ENCODE assay signal across 8 cellular contexts in genomic region chr9:131398204-131398603, GRCh38. TPM values are rescaled to one million over a fixed set of nuclear protein-coding genes. Genes with fewer than 3 reads are reported as not detected.
DNase-seq lines count a peak whose midpoint lies in the region; ATAC-seq, FAIRE-seq and TF ChIP-seq lines count a peak whose summit lies in the region.

No MANE protein-coding gene starts in this region.

- FAIRE-seq in GM12891 (lab: Jason Lieb, UNC) (peak; percentile 91), GM12878 (lab: Jason Lieb, UNC) (peak; percentile 80)

- DNase-seq in GM12891 (ENCODE audit: insufficient read length, low spot score) (peak; percentile 39), OCI-LY7 (ENCODE audit: low spot score) (peak; percentile 75), GM12878 (ENCODE audit: low read depth, low spot score) (peak; percentile 64), NAMALWA (ENCODE audit: low spot score) (no peak), NCI-H2227 treated with DMSO at 0.1 percent for 48 hours (lab: John Stamatoyannopoulos, UW) (no peak), Ammon's horn (ENCODE audit: low spot score) (no peak)
- peak; percentile 37 to 88 (median 66) for DNase-seq in naive thymus-derived CD8-positive, alpha-beta T cell

- H3K4me2 ChIP-seq in OCI-LY7 (ENCODE audit: low read length) = peak overlapping the region; percentile 98
- H3K4me2 ChIP-seq in GM12878 (ENCODE audit: control insufficient read depth, insufficient read depth) = peak overlapping the region; percentile 97

- no peaks in the 10 kb centered on the region for H3K9me3 Mint-ChIP-seq in naive thymus-derived CD8-positive, alpha-beta T cell

- SMC1A ChIA-PET in GM12878 (lab: Charles Lee; ENCODE audit: uncharacterized antibody, unreplicated experiment) = interaction anchor here (0.8 to 1.0 kb wide), 2 partner anchors 13 to 26 kb away, joined by 3 read pairs; no protein-coding TSS in a partner anchor

- H3K9me2 ChIP-seq in OCI-LY7 (ENCODE audit: insufficient read depth, low read length) = no peaks in the 10 kb centered on the region

- H3K79me2 ChIP-seq in OCI-LY7 (ENCODE audit: insufficient read depth, low read depth, low read length) (peaks cover 87% of the 10 kb centered on the region), GM12878 (ENCODE audit: control insufficient read depth, insufficient read depth, low read length) (peaks cover 83% of the 10 kb centered on the region)

- in situ Hi-C loops in GM12878 (cut with MboI) = no loop called here

- POLR2A ChIA-PET in OCI-LY7 (lab: Charles Lee) = interaction anchor here (0.6 to 0.9 kb wide), 2 partner anchors 8 to 59 kb away, joined by 3 read pairs; no protein-coding TSS in a partner anchor
- POLR2A ChIA-PET in GM12878 (lab: Charles Lee) = interaction anchor here (0.9 to 2.6 kb wide), 2 partner anchors 9 to 25 kb away, joined by 3 to 16 read pairs; no protein-coding TSS in a partner anchor
- POLR2A ChIA-PET in naive thymus-derived CD8-positive, alpha-beta T cell (lab: Charles Lee) = interaction anchor here (0.7 to 5.7 kb wide), 20 partner anchors 9 to 344 kb away, joined by 3 to 73 read pairs (median 4); no protein-coding TSS in a partner anchor

- RAD21 ChIA-PET in GM12878 (lab: Charles Lee; ENCODE audit: unreplicated experiment) = interaction anchor here (1.3 to 4.3 kb wide), 2 partner anchors 25 to 32 kb away, joined by 5 to 14 read pairs; no protein-coding TSS in a partner anchor

- H4K20me1 ChIP-seq in OCI-LY7 (ENCODE audit: insufficient read depth, low read length) (peaks cover 51% of the 10 kb centered on the region), GM12878 (ENCODE audit: control insufficient read depth, insufficient read depth) (peaks cover 36% of the 10 kb centered on the region)

- H3K36me3 ChIP-seq in OCI-LY7 (ENCODE audit: insufficient read depth, low read length) (peaks cover 49% of the 10 kb centered on the region), GM12878 (ENCODE audit: control insufficient read depth in 2 of 2, insufficient read depth in 2 of 2, low read length in 1 of 2) (peaks cover 0 to 5% of the 10 kb centered on the region in 2 experiments; a peak in 2 of 4 replicates)

- H3K9ac ChIP-seq in GM12878 (ENCODE audit: control insufficient read depth, insufficient read depth, low read length) = peak overlapping the region; percentile 64

- no peak for TF ChIP-seq CTCF in OCI-LY7 (conservative IDR thresholded peaks at IDR 0.05; ENCODE audit: low read length)
- TF ChIP-seq CTCF in GM12878 (IDR thresholded peaks at IDR 0.05 in 2 of 3, conservative IDR thresholded peaks at IDR 0.05 in 1 of 3; ENCODE audit: control insufficient read depth in 2 of 3, extremely low read depth in 1 of 3, insufficient read depth in 1 of 3, low read depth in 3 of 3, low read length in 3 of 3) = no peak

- peak overlapping the region; percentile 65 to 98 (median 95) for H3K27ac Mint-ChIP-seq in naive thymus-derived CD8-positive, alpha-beta T cell

- TF ChIP-seq EP300 in GM12878 (IDR thresholded peaks at IDR 0.05; ENCODE audit: borderline replicate concordance in 1 of 2, control insufficient read depth in 1 of 2, low read depth in 2 of 2, low read length in 2 of 2) = no peak

- peaks cover 47 to 81% (median 79%) of the 10 kb centered on the region in 4 donors for H3K4me1 Mint-ChIP-seq in naive thymus-derived CD8-positive, alpha-beta T cell

- CTCF ChIA-PET in OCI-LY7 (lab: Charles Lee; ENCODE audit: unreplicated experiment) = no interaction called here
- CTCF ChIA-PET in GM12878 (lab: Yijun Ruan, JAX) = interaction anchor here (1.2 to 1.8 kb wide), 3 partner anchors 47 to 148 kb away, joined by 3 to 4 read pairs (median 3); no protein-coding TSS in a partner anchor

- H3K4me3 ChIP-seq in OCI-LY7 (ENCODE audit: low read depth, low read length, poor library complexity, severe bottlenecking) = peak overlapping the region; percentile 85
- H3K4me3 ChIP-seq in GM12878 = peak overlapping the region; percentile 79

- H3K4me3 Mint-ChIP-seq in naive thymus-derived CD8-positive, alpha-beta T cell = peak overlapping the region; percentile 93 to 97 (median 94)

- H3K27ac ChIP-seq in OCI-LY7 (ENCODE audit: low read depth, low read length, poor library complexity, severe bottlenecking) (peak overlapping the region; percentile 39), GM12878 (ENCODE audit: control insufficient read depth, insufficient read depth) (peak overlapping the region; percentile 70)

- H2AFZ ChIP-seq in OCI-LY7 (ENCODE audit: low read length) = no peak overlapping the region
- H2AFZ ChIP-seq in GM12878 (ENCODE audit: control insufficient read depth, low read depth, low read length) = no peak overlapping the region

- peak; percentile 12; the same call in 2 of the 3 replicates for ATAC-seq in GM12878
- peak; percentile 54 to 57 for ATAC-seq in naive thymus-derived CD8-positive, alpha-beta T cell
- no peak for ATAC-seq in GM19328 (IDR thresholded peaks at IDR 0.05; ENCODE audit: unreplicated experiment)

- no peak for TF ChIP-seq RAD21 in GM12878 (IDR thresholded peaks at IDR 0.05; ENCODE audit: insufficient read depth, low read depth, low read length)

- H3K4me1 ChIP-seq in OCI-LY7 (ENCODE audit: insufficient read depth, low read length, poor library complexity, severe bottlenecking) (peaks cover 51% of the 10 kb centered on the region), GM12878 (ENCODE audit: control insufficient read depth, insufficient read depth, low read length) (peaks cover 38% of the 10 kb centered on the region)

- BruUV-seq in OCI-LY7 (replicated peaks; lab: Mats Ljungman, UMichigan) (no TSS peak), GM12878 (replicated peaks; lab: Mats Ljungman, UMichigan) (no TSS peak)

- no peaks in the 10 kb centered on the region for H3K27me3 Mint-ChIP-seq in naive thymus-derived CD8-positive, alpha-beta T cell

- H3K9me3 ChIP-seq in OCI-LY7 (ENCODE audit: low read length) = no peaks in the 10 kb centered on the region
- no peaks in the 10 kb centered on the region for H3K9me3 ChIP-seq in GM12878 (replicated peaks; ENCODE audit: control insufficient read depth, insufficient read depth, low read length)

- H3K27me3 ChIP-seq in GM12878 (replicated peaks in 1 of 2; ENCODE audit: control insufficient read depth in 2 of 2, insufficient read depth in 2 of 2, low read length in 1 of 2) = no peaks in the 10 kb centered on the region

- intact Hi-C loops in OCI-LY7 (cut with micrococcal nuclease; ENCODE audit: unreplicated experiment) (loop anchor here (10.0 kb wide), 1 partner anchor 277 kb away; no protein-coding TSS in a partner anchor), GM12878 (cut with micrococcal nuclease; ENCODE audit: unreplicated experiment) (loop anchor here (10.0 kb wide), 1 partner anchor 337 kb away; no protein-coding TSS in a partner anchor)

- H3K36me3 Mint-ChIP-seq in naive thymus-derived CD8-positive, alpha-beta T cell = peaks cover 0 to 5% (median 0%) of the 10 kb centered on the region in 3 donors

- under 1% methylated on average over 9 of the region's 9 CpGs for WGBS in GM12878 (ENCODE audit: insufficient coverage, insufficient replicate concordance, low lambda C conversion rate, missing lambda C conversion rate)

- TF ChIP-seq POLR2A in GM12891 (IDR thresholded peaks at IDR 0.05; ENCODE audit: low read depth, low read length) = 0 out of 2 replicates have a peak, but pooled peaks have one; percentile 22
- TF ChIP-seq POLR2A in GM12878 (IDR thresholded peaks at IDR 0.05; ENCODE audit: low read depth, low read length) = peak; percentile 66

TF ChIP-seq in GM12891, 5 proteins besides CTCF, POLR2A, EP300 and RAD21:
- TF ChIP-seq SPI1 (IDR thresholded peaks at IDR 0.05; ENCODE audit: low read depth, low read length) (peak; percentile 50; the same call in 1 of the 2 replicates), POU2F2 (IDR thresholded peaks at IDR 0.05; ENCODE audit: low read depth, low read length) (no peak)
TF ChIP-seq in GM12891: peak in this region for 1.

TF ChIP-seq in GM12878, 131 proteins besides CTCF, POLR2A, EP300 and RAD21 (continues in another document):
- TF ChIP-seq STAT3 (IDR thresholded peaks at IDR 0.05; ENCODE audit: low read depth, low read length) = no peak
- TF ChIP-seq CBX3 (IDR thresholded peaks at IDR 0.05; ENCODE audit: borderline replicate concordance, low read depth) = no peak
- TF ChIP-seq BACH1 (IDR thresholded peaks at IDR 0.05; ENCODE audit: borderline replicate concordance) = no peak
- no peak for TF ChIP-seq DPF2 (IDR thresholded peaks at IDR 0.05)
- TF ChIP-seq SUPT20H (IDR thresholded peaks at IDR 0.05; ENCODE audit: borderline replicate concordance, control insufficient read depth, low read depth, low read length) = no peak
- no peak for TF ChIP-seq MEF2B (IDR thresholded peaks at IDR 0.05; ENCODE audit: partially characterized antibody, poor library complexity, severe bottlenecking)
- no peak for TF ChIP-seq USF2 (IDR thresholded peaks at IDR 0.05; ENCODE audit: borderline replicate concordance, low read depth, low read length)

RNA-seq across cellular contexts. Expression of gene PRRC2B, which starts 4.3 kb away (rescaled TPM):
- polyA plus RNA-seq in GM12891 (2012; ENCODE audit: low read depth, missing spikeins) = 42.1 TPM
- total RNA-seq in OCI-LY7 (2014; rRNA removed; shearing (Covaris generic)) = 84.2 and 89.4 TPM in 2 replicates
- total RNA-seq in OCI-LY7 (2022) (210 and 224 TPM in 2 replicates), GM12878 (2014; rRNA removed) (27.8 and 32.0 TPM in 2 replicates), GM12878 (2014; rRNA removed; fragmentation: Illumina TruSeq; extraction: Trizol) (21.2 and 21.6 TPM in 2 replicates), GM12878 (2021) (150 and 155 TPM in 2 replicates)
- total RNA-seq in GM12878 (2013; cell fraction: nucleolus; rRNA removed) = 179 and 186 TPM in 2 replicates
- 45.8 TPM for polyA plus RNA-seq in GM12878 (2011; ENCODE audit: low read depth)
- polyA plus RNA-seq in GM12878 (2011; rRNA removed) (17.9 and 24.9 TPM in 2 replicates), GM12878 (2014; fragmentation: Illumina TruSeq; extraction: Trizol) (48.9 and 66.0 TPM in 2 replicates), GM12878 (2014; fragmentation: Nextera tagmentation; extraction: Ambion mirVana) (1 to 10 TPM in 1 of 2 experiments, under 1 TPM in 1; 0.84 to 2.0 TPM), GM12878 (2014; rRNA removed) (57.6 and 67.4 TPM in 2 replicates), GM12878 (2016; fragmentation: Nextera tagmentation; extraction: Ambion mirVana) (10 to 100 TPM; 28.0 to 29.3 TPM)
- polyA plus RNA-seq in GM12878 (2011; cell fraction: cytosol; rRNA removed) = 21.0 and 25.4 TPM in 2 replicates
- polyA plus RNA-seq in GM12878 (2011; cell fraction: nucleus; rRNA removed) = 79.4 and 91.6 TPM in 2 replicates
- 53.4 and 80.1 TPM in 2 replicates for polyA plus RNA-seq in GM12878 (2012)
- polyA minus RNA-seq in GM12878 (2011; rRNA and poly(A)+ RNA removed) = 55.0 and 58.4 TPM in 2 replicates
- 24.6 and 29.8 TPM in 2 replicates for polyA minus RNA-seq in GM12878 (2011; cell fraction: cytosol; rRNA and poly(A)+ RNA removed)
- 19.6 and 36.2 TPM in 2 replicates for polyA minus RNA-seq in GM12878 (2011; cell fraction: nucleus; rRNA and poly(A)+ RNA removed)
- total RNA-seq in naive thymus-derived CD8-positive, alpha-beta T cell = 100 to 1,000 TPM; 383 to 386 TPM
- polyA plus RNA-seq in naive thymus-derived CD8-positive, alpha-beta T cell = 10 to 100 TPM; 13.4 to 56.3 (median 27.9) TPM

Comparison
In these comparisons a context has a peak if more than half of its experiments do, and no peak if none do; other contexts are left out.
1. DNase-seq: peak in GM12891 (single experiment), OCI-LY7 (single experiment), GM12878 (single experiment) and naive thymus-derived CD8-positive, alpha-beta T cell (10 of 10); none in NAMALWA (single experiment), NCI-H2227 treated with DMSO at 0.1 percent for 48 hours (single experiment) and Ammon's horn (single experiment).